1 cellular context compared by ENCODE assay signal in genomic region chr22:41576877-41577276, GRCh38.
A peak's percentile ranks its signal among the peaks of the same experiment; 100 is the strongest.
TF ChIP-seq lines count a peak whose summit lies in the region.

No MANE protein-coding gene starts in this region.

TF ChIP-seq in HepG2, 621 proteins besides CTCF, POLR2A, EP300 and RAD21 (continued from another document):
- peak; percentile 27; the same call in 1 of the 2 replicates for TF ChIP-seq ZNF770 (CRISPR knock-in tag; IDR thresholded peaks at IDR 0.05)
- no peak for TF ChIP-seq ZNF3 (CRISPR knock-in tag; IDR thresholded peaks at IDR 0.05)
- peak; percentile 33 for TF ChIP-seq GABPB1 (CRISPR knock-in tag; IDR thresholded peaks at IDR 0.05)
- peak; percentile 48; the same call in 1 of the 2 replicates for TF ChIP-seq CEBPG (CRISPR knock-in tag; IDR thresholded peaks at IDR 0.05)
- no peak for TF ChIP-seq ZZZ3 (CRISPR knock-in tag; IDR thresholded peaks at IDR 0.05; ENCODE audit: borderline replicate concordance)
- no peak for TF ChIP-seq TSC22D2 (CRISPR knock-in tag; IDR thresholded peaks at IDR 0.05; ENCODE audit: borderline replicate concordance)
- peak; percentile 65; the same call in 1 of the 2 replicates for TF ChIP-seq ATF2 (CRISPR knock-in tag; IDR thresholded peaks at IDR 0.05)
- no peak for TF ChIP-seq TFDP2 (CRISPR knock-in tag; IDR thresholded peaks at IDR 0.05)
- 0 out of 2 replicates have a peak, but pooled peaks have one; percentile 28 for TF ChIP-seq ONECUT2 (CRISPR knock-in tag; IDR thresholded peaks at IDR 0.05)
- 0 out of 2 replicates have a peak, but pooled peaks have one; percentile 36 for TF ChIP-seq ZSCAN31 (CRISPR knock-in tag; IDR thresholded peaks at IDR 0.05; ENCODE audit: low read depth)
- no peak for TF ChIP-seq ZNF543 (CRISPR knock-in tag; IDR thresholded peaks at IDR 0.05)
- no peak for TF ChIP-seq GMEB1 (CRISPR knock-in tag; IDR thresholded peaks at IDR 0.05; ENCODE audit: borderline replicate concordance)
- no peak for TF ChIP-seq FOXO4 (CRISPR knock-in tag; conservative IDR thresholded peaks at IDR 0.05)
- TF ChIP-seq ZNF230 (CRISPR knock-in tag; IDR thresholded peaks at IDR 0.05), result no peak
- no peak for TF ChIP-seq SOX6 (IDR thresholded peaks at IDR 0.05)
- TF ChIP-seq SOX6 (CRISPR knock-in tag; IDR thresholded peaks at IDR 0.05), result no peak
- TF ChIP-seq RFXANK (CRISPR knock-in tag; IDR thresholded peaks at IDR 0.05), result 0 out of 2 replicates have a peak, but pooled peaks have one; percentile 45
- TF ChIP-seq ESRRA (CRISPR knock-in tag; IDR thresholded peaks at IDR 0.05; ENCODE audit: low read depth), result no peak
- TF ChIP-seq PCBP1 (IDR thresholded peaks at IDR 0.05; ENCODE audit: borderline replicate concordance, low read depth, low read length), result no peak
- TF ChIP-seq ZNF121 (CRISPR knock-in tag; IDR thresholded peaks at IDR 0.05), result no peak
- no peak for TF ChIP-seq GTF2F1 (IDR thresholded peaks at IDR 0.05; ENCODE audit: low read length)
